15 cellular contexts compared by ENCODE assay signal in genomic region chr7:134729895-134730294, GRCh38. TPM values are rescaled to one million over a fixed set of nuclear protein-coding genes. Genes with fewer than 3 reads are reported as not detected.
DNase-seq lines count a peak whose midpoint lies in the region; ATAC-seq and TF ChIP-seq lines count a peak whose summit lies in the region.
"Had no signal": no experiment of that assay in that cellular context is flagged by ENCODE, and none has a peak within 500 bp of the region (broad histone marks: within the 10 kb centered on the region; RNA-seq: fewer than 3 reads in every experiment).

No MANE protein-coding gene starts in this region.

- no peaks in the 10 kb centered on the region for H3K27me3 Mint-ChIP-seq in activated CD4-positive, alpha-beta T cell treated with anti-CD3 and anti-CD28 coated beads, Interleukin-2, amount 10 ng/mL, durations not matched to agents 24 days and 14 days
- H3K27me3 Mint-ChIP-seq: activated T-cell treated with anti-CD3 and anti-CD28 coated beads, Interleukin-2, amount 50 U/mL, for 24 hours had no signal

- peak overlapping the region; percentile 69 for H2AFZ ChIP-seq in parathyroid adenoma

- H3K4me1 ChIP-seq in left ventricle myocardium inferior (peaks cover 30% of the 10 kb centered on the region), parathyroid adenoma (peaks cover 15% of the 10 kb centered on the region), uterus (peaks cover 13 to 16% of the 10 kb centered on the region in 2 donors)

- intact Hi-C loops in activated CD4-positive, alpha-beta T cell treated with anti-CD3 and anti-CD28 coated beads, Interleukin-2, amount 10 ng/mL, durations not matched to agents 24 days and 14 days (cut with micrococcal nuclease), result loop anchor here (2.0 to 10.0 kb wide), 5 partner anchors 21 to 415 kb away; partner anchors contain the start of genes AKR1B1 and TMEM140
- intact Hi-C loops in left ventricle myocardium inferior (cut with micrococcal nuclease) (no loop called here), uterus (cut with DNase I; ENCODE audit: low total_unique reads) (no loop called here), posterior cingulate gyrus (cut with DNase I) (no loop called here)

- peaks cover 14% of the 10 kb centered on the region for H3K4me1 Mint-ChIP-seq in activated CD4-positive, alpha-beta T cell treated with anti-CD3 and anti-CD28 coated beads, Interleukin-2, amount 10 ng/mL, durations not matched to agents 24 days and 14 days

- H3K4me3 ChIP-seq in left ventricle myocardium inferior (no peak overlapping the region), parathyroid adenoma (ENCODE audit: low read depth, low read length) (no peak overlapping the region), uterus (peak overlapping the region in 1 of 2 donors; percentile 6)

- no peaks in the 10 kb centered on the region for H3K36me3 ChIP-seq in left ventricle myocardium inferior
- H3K36me3 ChIP-seq in parathyroid adenoma (ENCODE audit: control insufficient read depth, insufficient read depth, low read length), result no peaks in the 10 kb centered on the region
- no peaks in the 10 kb centered on the region for H3K36me3 ChIP-seq in uterus

- no peak for TF ChIP-seq POLR2A in uterus (IDR thresholded peaks at IDR 0.05)

- TF ChIP-seq CTCF in left ventricle myocardium inferior (IDR thresholded peaks at IDR 0.05; ENCODE audit: borderline replicate concordance), result no peak
- TF ChIP-seq CTCF in parathyroid adenoma (IDR thresholded peaks at IDR 0.05), result no peak
- TF ChIP-seq CTCF in uterus (IDR thresholded peaks at IDR 0.05), result no peak

- DNase-seq in activated CD4-positive, alpha-beta T cell treated with anti-CD3 and anti-CD28 coated beads, Interleukin-2, amount 10 ng/mL, durations not matched to agents 24 days and 14 days, result no peak
- no peak for DNase-seq in activated CD4-positive, alpha-beta T cell treated with anti-CD3 and anti-CD28 coated beads, Interleukin-2, amount 50 U/mL, for 1 hour
- DNase-seq in left ventricle myocardium inferior (no peak), uterus (peak; percentile 41 to 48), left lobe of liver (ENCODE audit: low spot score) (no peak), posterior cingulate gyrus (no peak), NOMO-1 treated with dmso at 0.1 percent for 144 hours (lab: John Stamatoyannopoulos, UW; ENCODE audit: unreplicated experiment) (no peak)
- DNase-seq: activated CD4-positive, CD25-positive, alpha-beta regulatory T cell treated with anti-CD3 and anti-CD28 coated beads, Interleukin-2, amount 50 U/mL, for 72 hours; activated T-cell treated with anti-CD3 and anti-CD28 coated beads, Interleukin-2, amount 50 U/mL, for 24 hours; GOT3; NCI-H146; stimulated activated CD4-positive, alpha-beta T cell treated with anti-CD3 and anti-CD28 coated beads, Interleukin-2, amount 100 ng/mL, for 48 hours; stimulated activated naive CD8-positive, alpha-beta T cell treated with anti-CD3 and anti-CD28 coated beads, Interleukin-15, Interleukin-2, amounts not matched to agents 100 U/mL and 50 U/mL, for 24 hours had no signal

- no peak overlapping the region for H3K4me2 ChIP-seq in parathyroid adenoma (ENCODE audit: low read length)

- no peak overlapping the region for H3K9ac ChIP-seq in parathyroid adenoma

- H3K27me3 ChIP-seq in left ventricle myocardium inferior (ENCODE audit: low read depth) (no peaks in the 10 kb centered on the region), parathyroid adenoma (ENCODE audit: control insufficient read depth, insufficient read depth, low read length) (no peaks in the 10 kb centered on the region), uterus (no peaks in the 10 kb centered on the region)

- peak overlapping the region; percentile 20 for H3K27ac Mint-ChIP-seq in activated CD4-positive, alpha-beta T cell treated with anti-CD3 and anti-CD28 coated beads, Interleukin-2, amount 10 ng/mL, durations not matched to agents 24 days and 14 days

- ATAC-seq in left lobe of liver, result no peak
- ATAC-seq: stimulated activated naive CD8-positive, alpha-beta T cell treated with anti-CD3 and anti-CD28 coated beads, Interleukin-15, Interleukin-2, amounts not matched to agents 100 U/mL and 50 U/mL, for 24 hours had no signal

- peak overlapping the region; percentile 66 for H3K27ac ChIP-seq in left ventricle myocardium inferior (replicated peaks)
- peak overlapping the region; percentile 45 for H3K27ac ChIP-seq in parathyroid adenoma
- H3K27ac ChIP-seq in uterus, result peak overlapping the region; percentile 90 to 93
- H3K27ac ChIP-seq: epithelial cell of prostate had no signal

- no peak overlapping the region for H3K4me3 Mint-ChIP-seq in activated CD4-positive, alpha-beta T cell treated with anti-CD3 and anti-CD28 coated beads, Interleukin-2, amount 10 ng/mL, durations not matched to agents 24 days and 14 days
- H3K4me3 Mint-ChIP-seq: activated T-cell treated with anti-CD3 and anti-CD28 coated beads, Interleukin-2, amount 50 U/mL, for 24 hours had no signal

- no peaks in the 10 kb centered on the region for H3K79me2 ChIP-seq in parathyroid adenoma

- H3K9me3 Mint-ChIP-seq in activated CD4-positive, alpha-beta T cell treated with anti-CD3 and anti-CD28 coated beads, Interleukin-2, amount 10 ng/mL, durations not matched to agents 24 days and 14 days, result peaks cover 18% of the 10 kb centered on the region

- H3K9me3 ChIP-seq in left ventricle myocardium inferior (replicated peaks) (no peaks in the 10 kb centered on the region), parathyroid adenoma (ENCODE audit: control insufficient read depth, low read length) (no peaks in the 10 kb centered on the region), uterus (no peaks in the 10 kb centered on the region)

- H3K36me3 Mint-ChIP-seq in activated CD4-positive, alpha-beta T cell treated with anti-CD3 and anti-CD28 coated beads, Interleukin-2, amount 10 ng/mL, durations not matched to agents 24 days and 14 days (ENCODE audit: low read depth), result peaks cover 2% of the 10 kb centered on the region

RNA-seq across cellular contexts. Expression of gene CALD1, which starts 49.5 kb away (rescaled TPM):
- 7.2 and 8.2 TPM in 2 replicates for total RNA-seq in activated CD4-positive, alpha-beta T cell treated with anti-CD3 and anti-CD28 coated beads, Interleukin-2, amount 10 ng/mL, durations not matched to agents 24 days and 14 days
- total RNA-seq in left ventricle myocardium inferior (122 TPM), uterus (1,000 to 10,000 TPM in 1 of 4 donors, 100 to 1,000 TPM in 3; 351 to 1,046 (median 551) TPM), left lobe of liver (145 TPM)

Comparison
In these comparisons a context has a peak if more than half of its experiments do, and no peak if none do; other contexts are left out.
1. DNase-seq: peak in uterus (2 of 2); none in activated CD4-positive, alpha-beta T cell treated with anti-CD3 and anti-CD28 coated beads, Interleukin-2, amount 10 ng/mL, durations not matched to agents 24 days and 14 days (single experiment), activated CD4-positive, alpha-beta T cell treated with anti-CD3 and anti-CD28 coated beads, Interleukin-2, amount 50 U/mL, for 1 hour (single experiment), left ventricle myocardium inferior (single experiment), left lobe of liver (single experiment), posterior cingulate gyrus (0 of 10) and NOMO-1 treated with dmso at 0.1 percent for 144 hours (single experiment).
2. RNA of gene CALD1, which starts 49.5 kb away (total RNA-seq): 351 to 1,046 TPM in uterus, 145 TPM in left lobe of liver (single experiment) and 122 TPM in left ventricle myocardium inferior (single experiment); 7.2 to 8.2 TPM in activated CD4-positive, alpha-beta T cell treated with anti-CD3 and anti-CD28 coated beads, Interleukin-2, amount 10 ng/mL, durations not matched to agents 24 days and 14 days; every median in the first group is over 10 times any median in the second.
3. Peak in every context shown above with its lines, with median percentiles within 50 percentile points of each other: H3K27ac ChIP-seq.